8 cellular contexts compared by ENCODE assay signal in genomic region chr14:24115451-24116110, GRCh38. TPM values are rescaled to one million over a fixed set of nuclear protein-coding genes. Genes with fewer than 3 reads are reported as not detected.
DNase-seq lines count a peak whose midpoint lies in the region; ATAC-seq and TF ChIP-seq lines count a peak whose summit lies in the region.

No MANE protein-coding gene starts in this region.

- peak in 1 of 4 donors; percentile 0 for ATAC-seq in heart left ventricle
- ATAC-seq in Right ventricle myocardium superior (ENCODE audit: poor library complexity) = no peak
- no peak for ATAC-seq in HG02763 (IDR thresholded peaks at IDR 0.05; ENCODE audit: unreplicated experiment)
- no peak for ATAC-seq in HG03025 (IDR thresholded peaks at IDR 0.05; ENCODE audit: low FRiP score, unreplicated experiment)

- H3K27ac ChIP-seq in heart left ventricle (peak overlapping the region in 11 of 12 donors; percentile 44 to 100 (median 97)), breast epithelium (peak overlapping the region; percentile 98 to 99), mesodermal cell (ENCODE audit: low read depth, low read length, severe bottlenecking) (peak overlapping the region; percentile 97), vagina (peak overlapping the region; percentile 98)

- H3K9me3 ChIP-seq in heart left ventricle = no peaks in the 10 kb centered on the region
- no peaks in the 10 kb centered on the region for H3K9me3 ChIP-seq in breast epithelium
- H3K9me3 ChIP-seq in mesodermal cell (ENCODE audit: control insufficient read depth, low read length) = no peaks in the 10 kb centered on the region
- H3K9me3 ChIP-seq in vagina = no peaks in the 10 kb centered on the region

- TF ChIP-seq CTCF in heart left ventricle (IDR thresholded peaks at IDR 0.05) (no peak), breast epithelium (IDR thresholded peaks at IDR 0.05) (no peak), vagina (IDR thresholded peaks at IDR 0.05) (no peak)

- H3K27me3 ChIP-seq in heart left ventricle (no peaks in the 10 kb centered on the region), breast epithelium (no peaks in the 10 kb centered on the region), vagina (no peaks in the 10 kb centered on the region)

- intact Hi-C loops in heart left ventricle (cut with DNase I) (loop anchor here in 3 of 10 donors (2.0 kb wide), 4 partner anchors 15 to 73 kb away; partner anchors contain the start of genes EMC9 (in 2 of the 3), FITM1 (in 1 of the 3), IPO4 (in 1 of the 3) and IRF9 (in 1 of the 3)), Right ventricle myocardium superior (cut with DNase I) (no loop called here), breast epithelium (cut with DNase I; ENCODE audit: low total_unique reads) (no loop called here), vagina (cut with DNase I) (loop anchor here (2.0 kb wide), 1 partner anchor 25 kb away; the partner anchor contains the start of gene EMC9)

- no peak for DNase-seq in heart left ventricle
- DNase-seq in Right ventricle myocardium superior = no peak
- peak in 1 of 2 donors; percentile 45 for DNase-seq in breast epithelium (ENCODE audit: low spot score in 2 of 2)
- DNase-seq in vagina (ENCODE audit: extremely low spot score in 2 of 2) = no peak
- DNase-seq in kidney tubule cell (ENCODE audit: low spot score) = no peak

- TF ChIP-seq POLR2A in heart left ventricle (IDR thresholded peaks at IDR 0.05) = no peak
- no peak for TF ChIP-seq POLR2A in breast epithelium (IDR thresholded peaks at IDR 0.05)
- TF ChIP-seq POLR2A in vagina (IDR thresholded peaks at IDR 0.05) = no peak

- H3K36me3 ChIP-seq in heart left ventricle (peaks cover 0 to 44% (median 38%) of the 10 kb centered on the region in 9 donors), breast epithelium (no peaks in the 10 kb centered on the region), mesodermal cell (ENCODE audit: control insufficient read depth, insufficient read depth, low read length) (peaks cover 30% of the 10 kb centered on the region), vagina (peaks cover 0 to 32% of the 10 kb centered on the region in 2 donors)

- H3K4me3 ChIP-seq in heart left ventricle (peak overlapping the region; percentile 48 to 79 (median 71)), breast epithelium (peak overlapping the region; percentile 64 to 74 (median 74)), mesodermal cell (ENCODE audit: extremely low read depth, insufficient read depth, low read length, poor library complexity, severe bottlenecking) (peak overlapping the region; percentile 80), vagina (peak overlapping the region; percentile 84 to 86)

- WGBS in heart left ventricle, 4 donors = 1 to 6% (median 3%) methylated on average over 12 to 14 of the region's 14 CpGs
- WGBS in mesodermal cell (ENCODE audit: insufficient coverage in 2 of 2), 2 experiments = 8 to 12% methylated on average over 13 to 14 of the region's 14 CpGs

- H3K4me1 ChIP-seq in heart left ventricle (peaks cover 0 to 28% (median 18%) of the 10 kb centered on the region in 12 donors), breast epithelium (peaks cover 4 to 13% of the 10 kb centered on the region in 2 donors), mesodermal cell (ENCODE audit: control insufficient read depth, insufficient read depth, low read length, poor library complexity, severe bottlenecking) (peaks cover 5% of the 10 kb centered on the region), vagina (peaks cover 26% of the 10 kb centered on the region)

RNA-seq across cellular contexts. Expression of gene NRL, which starts 0.8 kb away (rescaled TPM):
- total RNA-seq in heart left ventricle (1 to 10 TPM; 1.3 to 2.9 (median 2.1) TPM), Right ventricle myocardium superior (0.75 TPM), breast epithelium (1 to 10 TPM; 2.1 to 5.6 (median 2.5) TPM), vagina (1.2 TPM)
- polyA plus RNA-seq in heart left ventricle = 1 to 10 TPM; 2.1 to 3.0 TPM
- 0.66 TPM for polyA plus RNA-seq in mesodermal cell (2013, experiment 1 of 2)
- polyA plus RNA-seq in mesodermal cell (2013, experiment 2 of 2) = 0.66 TPM

RNA-seq across cellular contexts. Expression of gene DCAF11, which starts 1.0 kb away (rescaled TPM):
- total RNA-seq in heart left ventricle (100 to 1,000 TPM in 2 of 9 donors, 10 to 100 TPM in 7; 55.1 to 117 (median 75.0) TPM), Right ventricle myocardium superior (81.7 TPM), breast epithelium (10 to 100 TPM; 78.6 to 81.6 (median 80.9) TPM), vagina (75.6 TPM)
- polyA plus RNA-seq in heart left ventricle = 100 to 1,000 TPM in 1 of 2 donors, 10 to 100 TPM in 1; 25.3 to 111 TPM
- 28.2 TPM for polyA plus RNA-seq in mesodermal cell (2013, experiment 1 of 2)
- polyA plus RNA-seq in mesodermal cell (2013, experiment 2 of 2) = 30.7 TPM

RNA-seq across cellular contexts. Expression of gene FITM1, which starts 14.9 kb away (rescaled TPM):
- total RNA-seq in heart left ventricle = 100 to 1,000 TPM in 5 of 9 donors, 10 to 100 TPM in 4; 58.5 to 247 (median 107) TPM
- polyA plus RNA-seq in heart left ventricle = 100 to 1,000 TPM in 1 of 2 donors, 10 to 100 TPM in 1; 43.3 to 276 TPM
- total RNA-seq in Right ventricle myocardium superior = 126 TPM
- 1 to 10 TPM; 1.2 to 2.6 (median 1.6) TPM for total RNA-seq in breast epithelium
- 0.29 TPM for polyA plus RNA-seq in mesodermal cell (2013, experiment 1 of 2)
- polyA plus RNA-seq in mesodermal cell (2013, experiment 2 of 2) = 0.25 TPM
- not detected for total RNA-seq in vagina

RNA-seq across cellular contexts. Expression of gene PSME1, which starts 20.4 kb away (rescaled TPM):
- 100 to 1,000 TPM in 6 of 9 donors, 10 to 100 TPM in 3; 87.3 to 331 (median 110) TPM for total RNA-seq in heart left ventricle
- 100 to 1,000 TPM; 125 to 164 TPM for polyA plus RNA-seq in heart left ventricle
- 129 TPM for total RNA-seq in Right ventricle myocardium superior
- 100 to 1,000 TPM in 2 of 3 donors, 10 to 100 TPM in 1; 91.1 to 151 (median 135) TPM for total RNA-seq in breast epithelium
- 74.6 TPM for polyA plus RNA-seq in mesodermal cell (2013, experiment 1 of 2)
- polyA plus RNA-seq in mesodermal cell (2013, experiment 2 of 2) = 78.2 TPM
- 118 TPM for total RNA-seq in vagina

RNA-seq across cellular contexts. Expression of gene PCK2, which starts 21.5 kb away (rescaled TPM):
- total RNA-seq in heart left ventricle (10 to 100 TPM in 2 of 9 donors, 1 to 10 TPM in 7; 2.1 to 14.6 (median 3.9) TPM), Right ventricle myocardium superior (2.7 TPM), breast epithelium (10 to 100 TPM; 20.5 to 51.5 (median 24.3) TPM), vagina (18.7 TPM)
- 1 to 10 TPM; 1.5 to 5.4 TPM for polyA plus RNA-seq in heart left ventricle
- 40.7 TPM for polyA plus RNA-seq in mesodermal cell (2013, experiment 1 of 2)
- 39.1 TPM for polyA plus RNA-seq in mesodermal cell (2013, experiment 2 of 2)

Comparison
In these comparisons a context has a peak if more than half of its experiments do, and no peak if none do; other contexts are left out.
1. RNA of gene FITM1, which starts 14.9 kb away (total RNA-seq): 126 TPM in Right ventricle myocardium superior (single experiment) and 58.5 to 247 TPM in heart left ventricle; 1.2 to 2.6 TPM in breast epithelium and not detected in vagina (single experiment); every median in the first group is over 10 times any median in the second.
2. Peak in every context shown above with its lines, with median percentiles within 50 percentile points of each other: H3K27ac ChIP-seq and H3K4me3 ChIP-seq.